ENCODE assay signal across 16 cellular contexts in genomic region chr6:37555040-37555781, GRCh38. TPM values are rescaled to one million over a fixed set of nuclear protein-coding genes. Genes with fewer than 3 reads are reported as not detected.
DNase-seq lines count a peak whose midpoint lies in the region; ATAC-seq and TF ChIP-seq lines count a peak whose summit lies in the region.
"Had no signal": no experiment of that assay in that cellular context is flagged by ENCODE, and none has a peak within 500 bp of the region (broad histone marks: within the 10 kb centered on the region; RNA-seq: fewer than 3 reads in every experiment).

No MANE protein-coding gene starts in this region.

- H3K9me3 Mint-ChIP-seq in nephron progenitor cell, result no peaks in the 10 kb centered on the region
- H3K9me3 Mint-ChIP-seq: natural killer cell treated with Interleukin-12 subunit alpha and Interleukin-12 subunit beta and Interleukin-15 and Interleukin-18, amount 100 ng/mL, for 72 hours had no signal

- TF ChIP-seq CTCF in nephron progenitor cell (IDR thresholded peaks at IDR 0.05) (no peak), lower leg skin (IDR thresholded peaks at IDR 0.05) (no peak)

- H3K4me1 Mint-ChIP-seq in nephron progenitor cell, result peaks cover 79% of the 10 kb centered on the region

- no peaks in the 10 kb centered on the region for H3K36me3 ChIP-seq in SJSA1
- H3K36me3 ChIP-seq: esophagus squamous epithelium, Peyer's patch, spleen, tibial nerve had no signal

- peaks cover 77% of the 10 kb centered on the region for H3K4me1 ChIP-seq in SJSA1 (replicated peaks)
- H3K4me1 ChIP-seq: tibial nerve had no signal

- no peak for ATAC-seq in GM18505 (IDR thresholded peaks at IDR 0.05; ENCODE audit: unreplicated experiment)
- no peak for ATAC-seq in HG03457 (IDR thresholded peaks at IDR 0.05; ENCODE audit: unreplicated experiment)
- ATAC-seq: natural killer cell treated with Interleukin-12 subunit alpha and Interleukin-12 subunit beta and Interleukin-15 and Interleukin-18, amount 100 ng/mL, for 72 hours had no signal

- intact Hi-C loops in lower leg skin (cut with DNase I; ENCODE audit: low total_unique reads), result no loop called here

- 75 to 82% methylated on average over 17 of the region's 17 CpGs for WGBS in lower leg skin, 2 donors

- no peaks in the 10 kb centered on the region for H3K9me3 ChIP-seq in SJSA1 (replicated peaks)
- H3K9me3 ChIP-seq: esophagus squamous epithelium, Peyer's patch, spleen, tibial nerve had no signal

- H3K4me3 Mint-ChIP-seq in nephron progenitor cell, result peak overlapping the region; percentile 63
- H3K4me3 Mint-ChIP-seq: natural killer cell treated with Interleukin-12 subunit alpha and Interleukin-12 subunit beta and Interleukin-15 and Interleukin-18, amount 100 ng/mL, for 72 hours had no signal

- no peaks in the 10 kb centered on the region for H3K27me3 ChIP-seq in SJSA1 (replicated peaks)
- H3K27me3 ChIP-seq: Peyer's patch, spleen, tibial nerve had no signal

- H3K27ac ChIP-seq in SJSA1, result peak overlapping the region; percentile 66
- H3K27ac ChIP-seq: esophagus squamous epithelium, tibial nerve had no signal

- DNase-seq in EH (ENCODE audit: low read depth) (peak; percentile 42), SJSA1 (ENCODE audit: low read depth in 1 of 2, low spot score in 2 of 2) (peak in 1 of 2 experiments; percentile 51), nephron progenitor cell (no peak), mesenteric fat pad (ENCODE audit: low spot score) (no peak), lower leg skin (ENCODE audit: low spot score in 2 of 2) (no peak)
- no peak for DNase-seq in stimulated activated CD4-positive, alpha-beta T cell treated with anti-CD3 and anti-CD28 coated beads, Interleukin-12 subunit alpha, Interleukin-12 subunit beta, amount 100 ng/mL, for 4 hours
- DNase-seq: activated CD4-positive, alpha-beta T cell treated with anti-CD3 and anti-CD28 coated beads, Interleukin-2, amount 50 U/mL, for 48 hours; esophagus squamous epithelium; NCI-H2029; NCI-H510A; Peyer's patch; spleen had no signal

- no peak overlapping the region for H3K4me3 ChIP-seq in SJSA1
- H3K4me3 ChIP-seq in lower leg skin (ENCODE audit: low read depth, poor library complexity, severe bottlenecking), result no peak overlapping the region
- H3K4me3 ChIP-seq: esophagus squamous epithelium, Peyer's patch, spleen, tibial nerve had no signal

- peaks cover 70% of the 10 kb centered on the region for H3K27me3 Mint-ChIP-seq in nephron progenitor cell (ENCODE audit: low read depth, poor library complexity)

- TF ChIP-seq POLR2A in GM18505 (IDR thresholded peaks at IDR 0.05; ENCODE audit: borderline replicate concordance, extremely low read depth, insufficient read depth, insufficient read length) (peak; percentile 75), lower leg skin (IDR thresholded peaks at IDR 0.05) (no peak)

- H3K36me3 Mint-ChIP-seq in nephron progenitor cell (ENCODE audit: low read depth), result no peaks in the 10 kb centered on the region
- H3K36me3 Mint-ChIP-seq: natural killer cell treated with Interleukin-12 subunit alpha and Interleukin-12 subunit beta and Interleukin-15 and Interleukin-18, amount 100 ng/mL, for 72 hours had no signal

- no peak overlapping the region for H3K27ac Mint-ChIP-seq in nephron progenitor cell

RNA-seq across cellular contexts. Expression of gene CCDC167, which starts 55.5 kb away (rescaled TPM):
- total RNA-seq in SJSA1 (2014; rRNA removed; shearing (Covaris generic)), result 107 and 146 TPM in 2 replicates
- total RNA-seq in mesenteric fat pad, result 14.6 TPM
- total RNA-seq in lower leg skin, result 10 to 100 TPM; 11.8 to 21.8 (median 14.5) TPM
